7 cellular contexts compared by ENCODE assay signal in the genomic region with DNA sequence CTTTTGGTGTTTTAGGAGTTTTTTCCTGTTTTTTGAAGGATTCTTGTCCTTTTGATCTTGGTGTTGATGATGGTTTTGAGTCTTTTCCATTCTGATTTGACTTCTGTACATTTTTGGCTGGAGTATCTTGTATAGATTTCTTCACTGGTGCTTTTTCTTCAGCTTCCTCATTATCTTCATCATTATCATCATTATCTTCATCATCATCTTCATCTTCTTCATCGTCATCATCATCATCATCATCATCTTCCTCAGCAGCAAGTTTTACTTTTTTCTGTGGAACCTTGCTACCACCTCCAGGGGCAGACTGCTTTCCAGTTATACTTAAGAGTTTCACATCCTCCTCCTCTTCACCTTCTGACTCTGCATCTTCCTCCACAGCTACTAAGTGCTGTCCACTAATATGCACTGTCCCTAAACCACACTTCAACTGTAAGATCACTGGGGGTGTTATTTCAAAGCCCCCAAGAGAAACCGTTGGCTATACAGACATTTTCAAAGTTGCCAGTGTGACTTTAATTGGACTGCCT. TPM values are rescaled to one million over a fixed set of nuclear protein-coding genes. Genes with fewer than 3 reads are reported as not detected.
"Had no signal": no experiment of that assay in that cellular context is flagged by ENCODE, and none has a peak within 500 bp of the region (broad histone marks: within the 10 kb centered on the region; RNA-seq: fewer than 3 reads in every experiment).

No MANE protein-coding gene starts in this region.

RNA-seq across cellular contexts. Expression of a gene that starts 24.3 kb away (rescaled TPM):
- total RNA-seq: M059J, NCI-H460, Right ventricle myocardium inferior, RPMI7951 had no signal

RNA-seq across cellular contexts. Expression of a gene that starts 36.7 kb away (rescaled TPM):
- total RNA-seq: M059J, NCI-H460, PC-9, RPMI7951, SJCRH30, T-helper 17 cell had no signal
